In the genomic region with DNA sequence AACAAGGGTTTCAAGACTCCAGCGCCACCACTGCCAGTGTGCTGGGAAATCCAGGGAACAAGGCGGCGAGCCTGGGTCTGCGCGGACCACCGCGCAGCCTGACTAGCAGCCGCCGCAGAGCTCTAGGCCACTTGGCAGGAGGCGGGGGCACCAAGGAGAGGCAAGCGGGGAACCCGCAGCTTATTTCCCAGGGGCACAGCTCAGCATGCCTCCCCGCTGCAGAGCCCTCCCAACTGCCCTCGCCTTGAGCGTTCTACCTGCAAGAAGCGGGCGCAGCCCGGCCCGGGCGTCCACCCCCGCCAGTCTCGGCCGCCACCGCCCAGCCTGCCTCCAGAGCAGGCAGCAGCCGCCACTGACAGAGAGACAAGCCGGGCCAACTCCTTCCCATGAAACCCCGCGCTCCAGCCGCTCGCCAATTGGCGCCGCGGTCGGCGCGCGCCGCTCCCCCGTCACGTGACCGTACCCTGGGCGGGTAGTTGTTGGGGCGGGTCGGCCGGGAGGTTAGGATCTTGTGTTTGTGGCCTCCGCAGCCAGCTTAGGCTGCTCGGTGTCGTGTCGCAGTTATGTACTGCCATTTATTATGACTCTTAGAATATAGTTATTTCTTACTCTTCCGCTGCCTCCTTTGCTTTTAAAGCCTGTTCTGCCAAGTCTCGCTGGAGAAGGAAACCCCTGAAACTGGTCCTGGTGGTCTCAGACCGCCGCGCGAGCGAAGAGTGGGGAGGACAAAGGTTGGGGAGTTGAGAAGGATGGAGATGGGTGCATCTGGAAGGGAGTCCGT, we compare ENCODE assay signal across 8 cellular contexts. TPM values are rescaled to one million over a fixed set of nuclear protein-coding genes. Genes with fewer than 3 reads are reported as not detected.
A peak's percentile ranks its signal among the peaks of the same experiment; 100 is the strongest.
DNase-seq lines count a peak whose midpoint lies in the region; ATAC-seq, FAIRE-seq and TF ChIP-seq lines count a peak whose summit lies in the region.

A gene with protein sequence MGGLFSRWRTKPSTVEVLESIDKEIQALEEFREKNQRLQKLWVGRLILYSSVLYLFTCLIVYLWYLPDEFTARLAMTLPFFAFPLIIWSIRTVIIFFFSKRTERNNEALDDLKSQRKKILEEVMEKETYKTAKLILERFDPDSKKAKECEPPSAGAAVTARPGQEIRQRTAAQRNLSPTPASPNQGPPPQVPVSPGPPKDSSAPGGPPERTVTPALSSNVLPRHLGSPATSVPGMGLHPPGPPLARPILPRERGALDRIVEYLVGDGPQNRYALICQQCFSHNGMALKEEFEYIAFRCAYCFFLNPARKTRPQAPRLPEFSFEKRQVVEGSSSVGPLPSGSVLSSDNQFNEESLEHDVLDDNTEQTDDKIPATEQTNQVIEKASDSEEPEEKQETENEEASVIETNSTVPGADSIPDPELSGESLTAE (minus strand): TSS at position 365 of the 781 bp plus-strand sequence. CDS start 6,683 bp downstream, outside the sequence.

- peaks cover 8 to 30% (median 14%) of the 10 kb centered on the region in 3 donors for H3K4me1 ChIP-seq in esophagus squamous epithelium

- TF ChIP-seq POLR2A in esophagus squamous epithelium (IDR thresholded peaks at IDR 0.05): peak in 2 of 4 donors; percentile 83 to 84

- DNase-seq in DMS79 (lab: John Stamatoyannopoulos, UW) (peak; percentile 87), RCC 7860 (ENCODE audit: low spot score) (peak; percentile 82), esophagus squamous epithelium (lab: John Stamatoyannopoulos, UW) (peak; percentile 69), naive B cell (peak; percentile 88)
- DNase-seq in activated T-cell treated with anti-CD3 and anti-CD28 coated beads, Interleukin-2, amount 50 U/mL, for 72 hours: peak; percentile 94

- H3K4me3 Mint-ChIP-seq in activated T-cell treated with anti-CD3 and anti-CD28 coated beads, Interleukin-2, amount 50 U/mL, for 72 hours: peak within 1 kb of the TSS; percentile 95 to 99
- H3K4me3 Mint-ChIP-seq in naive B cell: peak within 1 kb of the TSS; percentile 86 to 97 (median 92)
- H3K4me3 Mint-ChIP-seq in stimulated activated memory B cell treated with anti-CD40 and anti-IgM and Interleukin-4, amounts not matched to agents 10 μg/mL and 1 μg/mL and 100 μg/mL, for 72 hours: peak within 1 kb of the TSS; percentile 94

- H3K27ac ChIP-seq in KOPT-K1 (ENCODE audit: low read depth, low read length, poor library complexity, severe bottlenecking): peak within 1 kb of the TSS; percentile 78
- peak within 1 kb of the TSS; percentile 82 to 89 (median 85) for H3K27ac ChIP-seq in esophagus squamous epithelium

- intact Hi-C loops in esophagus squamous epithelium (cut with DNase I): no loop called here

- peak; percentile 92 for ATAC-seq in GM21786 (IDR thresholded peaks at IDR 0.05; ENCODE audit: unreplicated experiment)
- ATAC-seq in activated T-cell treated with anti-CD3 and anti-CD28 coated beads, Interleukin-2, amount 50 U/mL, for 72 hours (replicated peaks in 1 of 2): peak; percentile 93 to 95
- ATAC-seq in naive B cell (ENCODE audit: low read depth in 2 of 2): peak; percentile 92
- ATAC-seq in stimulated activated memory B cell treated with anti-CD40 and anti-IgM and Interleukin-4, amounts not matched to agents 10 μg/mL and 1 μg/mL and 100 μg/mL, for 72 hours: peak; percentile 96

- H3K27me3 Mint-ChIP-seq in activated T-cell treated with anti-CD3 and anti-CD28 coated beads, Interleukin-2, amount 50 U/mL, for 72 hours (ENCODE audit: low read depth): peaks cover 8% of the 10 kb centered on the region
- H3K27me3 Mint-ChIP-seq in naive B cell: peaks cover 4 to 15% (median 12%) of the 10 kb centered on the region in 3 donors
- no peaks in the 10 kb centered on the region for H3K27me3 Mint-ChIP-seq in stimulated activated memory B cell treated with anti-CD40 and anti-IgM and Interleukin-4, amounts not matched to agents 10 μg/mL and 1 μg/mL and 100 μg/mL, for 72 hours

- peak within 1 kb of the TSS; percentile 97 for H3K27ac Mint-ChIP-seq in activated T-cell treated with anti-CD3 and anti-CD28 coated beads, Interleukin-2, amount 50 U/mL, for 72 hours
- peak within 1 kb of the TSS; percentile 60 to 94 (median 80) for H3K27ac Mint-ChIP-seq in naive B cell
- peak within 1 kb of the TSS; percentile 82 for H3K27ac Mint-ChIP-seq in stimulated activated memory B cell treated with anti-CD40 and anti-IgM and Interleukin-4, amounts not matched to agents 10 μg/mL and 1 μg/mL and 100 μg/mL, for 72 hours

- no peaks in the 10 kb centered on the region for H3K36me3 Mint-ChIP-seq in activated T-cell treated with anti-CD3 and anti-CD28 coated beads, Interleukin-2, amount 50 U/mL, for 72 hours (ENCODE audit: insufficient read depth in 2 of 2)
- no peaks in the 10 kb centered on the region for H3K36me3 Mint-ChIP-seq in naive B cell
- H3K36me3 Mint-ChIP-seq in stimulated activated memory B cell treated with anti-CD40 and anti-IgM and Interleukin-4, amounts not matched to agents 10 μg/mL and 1 μg/mL and 100 μg/mL, for 72 hours: no peaks in the 10 kb centered on the region

- H3K36me3 ChIP-seq in KOPT-K1 (ENCODE audit: insufficient read depth, low read length): no peaks in the 10 kb centered on the region
- no peaks in the 10 kb centered on the region for H3K36me3 ChIP-seq in esophagus squamous epithelium

- peak in 1 of 6 experiments; percentile 22 for TF ChIP-seq CTCF in esophagus squamous epithelium (IDR thresholded peaks at IDR 0.05)

- H3K9me3 Mint-ChIP-seq in activated T-cell treated with anti-CD3 and anti-CD28 coated beads, Interleukin-2, amount 50 U/mL, for 72 hours: no peaks in the 10 kb centered on the region
- no peaks in the 10 kb centered on the region for H3K9me3 Mint-ChIP-seq in naive B cell
- no peaks in the 10 kb centered on the region for H3K9me3 Mint-ChIP-seq in stimulated activated memory B cell treated with anti-CD40 and anti-IgM and Interleukin-4, amounts not matched to agents 10 μg/mL and 1 μg/mL and 100 μg/mL, for 72 hours

- WGBS in esophagus squamous epithelium, 2 donors: 0% methylated on average over 12 to 38 of the region's 57 CpGs

- H3K9me3 ChIP-seq in KOPT-K1 (ENCODE audit: insufficient read depth, low read length, poor library complexity, severe bottlenecking): no peaks in the 10 kb centered on the region
- no peaks in the 10 kb centered on the region for H3K9me3 ChIP-seq in esophagus squamous epithelium

- no peaks in the 10 kb centered on the region for H3K27me3 ChIP-seq in esophagus squamous epithelium

- peak within 1 kb of the TSS; percentile 66 to 95 (median 68) for H3K4me3 ChIP-seq in esophagus squamous epithelium

- FAIRE-seq in RCC 7860 (lab: Jason Lieb, UNC): peak; percentile 38

- peaks cover 34% of the 10 kb centered on the region for H3K4me1 Mint-ChIP-seq in activated T-cell treated with anti-CD3 and anti-CD28 coated beads, Interleukin-2, amount 50 U/mL, for 72 hours (ENCODE audit: low read depth)
- H3K4me1 Mint-ChIP-seq in naive B cell: peaks cover 12 to 22% (median 15%) of the 10 kb centered on the region in 3 donors
- peaks cover 14% of the 10 kb centered on the region for H3K4me1 Mint-ChIP-seq in stimulated activated memory B cell treated with anti-CD40 and anti-IgM and Interleukin-4, amounts not matched to agents 10 μg/mL and 1 μg/mL and 100 μg/mL, for 72 hours

RNA-seq across cellular contexts. Expression of the gene that starts here (rescaled TPM):
- total RNA-seq in activated T-cell treated with anti-CD3 and anti-CD28 coated beads, Interleukin-2, amount 50 U/mL, for 72 hours: 10 to 100 TPM; 26.5 to 29.6 TPM
- 10 to 100 TPM; 16.3 to 23.5 (median 19.6) TPM for total RNA-seq in esophagus squamous epithelium
- 10 to 100 TPM in 4 of 6 donors, 1 to 10 TPM in 2; 7.1 to 15.6 (median 10.2) TPM for polyA plus RNA-seq in naive B cell (ENCODE audit: low read depth in 6 of 6)

Comparison
In these comparisons a context has a peak if more than half of its experiments do, and no peak if none do; other contexts are left out.
1. Peak in every context shown above with its lines: DNase-seq, ATAC-seq, H3K4me3 ChIP-seq and H3K27ac ChIP-seq.